12 cellular contexts compared by ENCODE assay signal in genomic region chr5:82018462-82018861, GRCh38.
A peak's percentile ranks its signal among the peaks of the same experiment; 100 is the strongest.
DNase-seq lines count a peak whose midpoint lies in the region; ATAC-seq lines count a peak whose summit lies in the region.
"Had no signal": no experiment of that assay in that cellular context is flagged by ENCODE, and none has a peak within 500 bp of the region (broad histone marks: within the 10 kb centered on the region; RNA-seq: fewer than 3 reads in every experiment).

No MANE protein-coding gene starts in this region.

- peak in 2 of 3 experiments; percentile 3 to 53 for DNase-seq in NCI-H1417 (lab: John Stamatoyannopoulos, UW)
- no peak for DNase-seq in NCI-H1417 treated with DMSO at 0.1 percent for 48 hours (lab: John Stamatoyannopoulos, UW)
- peak; percentile 2 for DNase-seq in OCI-M2 (lab: John Stamatoyannopoulos, UW; ENCODE audit: unreplicated experiment)
- peak; percentile 8 for DNase-seq in fibroblast of peridontal ligament (ENCODE audit: extremely low read depth)
- DNase-seq in retina = peak; percentile 65
- no peak for DNase-seq in DMS79 treated with DMSO at 0.1 percent for 48 hours (lab: John Stamatoyannopoulos, UW)
- DNase-seq: activated CD4-positive, alpha-beta T cell treated with anti-CD3 and anti-CD28 coated beads, Interleukin-2, amount 50 U/mL, for 48 hours; mucosa of descending colon; stimulated activated CD4-positive, alpha-beta T cell treated with anti-CD3 and anti-CD28 coated beads, Interleukin-4, amount 100 ng/mL, for 1 hour; upper lobe of left lung had no signal

- ATAC-seq in HG03135 (IDR thresholded peaks at IDR 0.05; ENCODE audit: unreplicated experiment) = no peak
- no peak for ATAC-seq in HG03521 (IDR thresholded peaks at IDR 0.05; ENCODE audit: unreplicated experiment)
- ATAC-seq: mucosa of descending colon had no signal

Comparison
In these comparisons a context has a peak if more than half of its experiments do, and no peak if none do; other contexts are left out.
1. DNase-seq: peak in NCI-H1417 (2 of 3), OCI-M2 (single experiment), fibroblast of peridontal ligament (single experiment) and retina (single experiment); none in NCI-H1417 treated with DMSO at 0.1 percent for 48 hours (single experiment) and DMS79 treated with DMSO at 0.1 percent for 48 hours (single experiment).